Comparison of ENCODE assay signal across 15 cellular contexts in genomic region chr4:157127571-157127970, GRCh38. TPM values are rescaled to one million over a fixed set of nuclear protein-coding genes. Genes with fewer than 3 reads are reported as not detected.
A peak's percentile ranks its signal among the peaks of the same experiment; 100 is the strongest.
DNase-seq lines count a peak whose midpoint lies in the region; ATAC-seq, FAIRE-seq and TF ChIP-seq lines count a peak whose summit lies in the region.
"Had no signal": no experiment of that assay in that cellular context is flagged by ENCODE, and none has a peak within 500 bp of the region (broad histone marks: within the 10 kb centered on the region; RNA-seq: fewer than 3 reads in every experiment).

No MANE protein-coding gene starts in this region.

- H3K56ac ChIP-seq in H9 (ENCODE audit: insufficient read length, low read depth, low read length) (no peak overlapping the region), H1 (replicated peaks; ENCODE audit: insufficient read length, low read depth, low read length) (no peak overlapping the region)

- no peaks in the 10 kb centered on the region for H3K9me1 ChIP-seq in keratinocyte (ENCODE audit: control insufficient read depth, extremely low read depth, insufficient read depth, low read length)

- peak; percentile 44 for DNase-seq in H9
- DNase-seq in H1 (ENCODE audit: low read depth in 1 of 2, low spot score in 2 of 2) = no peak
- DNase-seq in keratinocyte (ENCODE audit: low read depth, low spot score) = no peak
- DNase-seq in smooth muscle cell (lab: John Stamatoyannopoulos, UW; ENCODE audit: unreplicated experiment) = no peak
- DNase-seq in progenitor cell of endocrine pancreas (ENCODE audit: low spot score, unreplicated experiment) = no peak
- DNase-seq: CD4-positive, alpha-beta memory T cell; DMS153; DMS79; GDM1; HCEC 1CT had no signal

- H3K4me3 ChIP-seq in H1 (ENCODE audit: extremely low read depth in 1 of 4, insufficient read depth in 2 of 4, low read depth in 3 of 4, low read length in 4 of 4) (no peak overlapping the region), keratinocyte (ENCODE audit: control insufficient read depth in 2 of 3, extremely low read depth in 1 of 3, insufficient read depth in 2 of 3, low read depth in 1 of 3, low read length in 3 of 3) (no peak overlapping the region), smooth muscle cell (no peak overlapping the region)
- H3K4me3 ChIP-seq: BLaER1 had no signal

- FAIRE-seq in H1 (lab: Jason Lieb, UNC) = peak; percentile 78
- peak; percentile 26 for FAIRE-seq in keratinocyte (lab: Jason Lieb, UNC)

- TF ChIP-seq CTCF in H9 (conservative IDR thresholded peaks at IDR 0.05) = no peak
- no peak for TF ChIP-seq CTCF in H1 (IDR thresholded peaks at IDR 0.05; ENCODE audit: control extremely low read depth in 1 of 3, insufficient read depth in 1 of 3, low read depth in 1 of 3, low read length in 3 of 3)
- no peak for TF ChIP-seq CTCF in keratinocyte (optimal IDR thresholded peaks at IDR 0.05 in 1 of 3, IDR thresholded peaks at IDR 0.05 in 1 of 3, conservative IDR thresholded peaks at IDR 0.05 in 1 of 3; ENCODE audit: extremely low read depth in 1 of 3, insufficient read depth in 2 of 3, low read length in 3 of 3)
- no peak for TF ChIP-seq CTCF in smooth muscle cell (IDR thresholded peaks at IDR 0.05; ENCODE audit: borderline replicate concordance, insufficient read depth, poor library complexity, severe bottlenecking)
- TF ChIP-seq CTCF in progenitor cell of endocrine pancreas (IDR thresholded peaks at IDR 0.05; ENCODE audit: unreplicated experiment) = no peak

- H3K27ac Mint-ChIP-seq in H9 (no peak overlapping the region), progenitor cell of endocrine pancreas (no peak overlapping the region)
- H3K27ac Mint-ChIP-seq: CD14-positive monocyte; CD4-positive, alpha-beta memory T cell had no signal

- H3K27ac ChIP-seq in H9 (ENCODE audit: insufficient read length, low read depth, low read length) = no peak overlapping the region
- no peak overlapping the region for H3K27ac ChIP-seq in H1 (ENCODE audit: low read depth, low read length)
- no peak overlapping the region for H3K27ac ChIP-seq in keratinocyte (ENCODE audit: control insufficient read depth, insufficient read depth, low read length)
- H3K27ac ChIP-seq in smooth muscle cell (ENCODE audit: low read depth) = no peak overlapping the region
- H3K27ac ChIP-seq: BLaER1, KMS-11 had no signal

- no CpG with 5 or more reads among the region's 2 CpGs for WGBS in H9 (ENCODE audit: extremely low coverage, insufficient read length, low lambda C conversion rate)
- WGBS in H1 (ENCODE audit: extremely low coverage in 1 of 2, insufficient coverage in 1 of 2, insufficient read length in 1 of 2, insufficient replicate concordance in 2 of 2, low coverage in 1 of 2, low lambda C conversion rate in 2 of 2, missing lambda C conversion rate in 1 of 2), 2 experiments = 92% methylated on average over 2 of the region's 2 CpGs; no CpG with 5 or more reads in 1 of the 2 experiments
- WGBS in smooth muscle cell (ENCODE audit: low lambda C conversion rate) = 78% methylated on average over 2 of the region's 2 CpGs

- no peaks in the 10 kb centered on the region for H3K23me2 ChIP-seq in H9 (ENCODE audit: insufficient read length, low read depth, low read length, poor library complexity, severe bottlenecking)
- no peaks in the 10 kb centered on the region for H3K23me2 ChIP-seq in H1 (ENCODE audit: low read depth, low read length)

- H3T11ph ChIP-seq in H9 (ENCODE audit: low read length) = no peak overlapping the region

- TF ChIP-seq POLR2A in H1 (IDR thresholded peaks at IDR 0.05; ENCODE audit: control extremely low read depth in 1 of 2, low read depth in 2 of 2, low read length in 2 of 2) = no peak

- H3K9me3 Mint-ChIP-seq in H9 (no peaks in the 10 kb centered on the region), progenitor cell of endocrine pancreas (ENCODE audit: low read depth) (no peaks in the 10 kb centered on the region)
- H3K9me3 Mint-ChIP-seq: CD14-positive monocyte had no signal

- no peak overlapping the region for H2BK120ac ChIP-seq in H9 (ENCODE audit: low read depth, low read length, poor library complexity, severe bottlenecking)
- no peak overlapping the region for H2BK120ac ChIP-seq in H1 (replicated peaks; ENCODE audit: low read depth, low read length)

- no peak for TF ChIP-seq RAD21 in H1 (IDR thresholded peaks at IDR 0.05 in 1 of 2, conservative IDR thresholded peaks at IDR 0.05 in 1 of 2; ENCODE audit: low read depth in 2 of 2, low read length in 2 of 2)

- dilution Hi-C loops in keratinocyte (cut with MboI; ENCODE audit: extremely low pct_ligation_motif_present, low sequenced_read_pairs) = no loop called here

- H2AK5ac ChIP-seq in H9 (ENCODE audit: insufficient read length, low read length) = no peak overlapping the region
- no peak overlapping the region for H2AK5ac ChIP-seq in H1 (ENCODE audit: low read depth, low read length)

- H3K14ac ChIP-seq in H9 (ENCODE audit: insufficient read depth, low read length) = no peak overlapping the region
- no peak overlapping the region for H3K14ac ChIP-seq in H1 (ENCODE audit: insufficient read length)

- CTCF ChIA-PET in H1 (lab: Charles Lee; ENCODE audit: partially characterized antibody) = interaction anchor here (1.1 kb wide), 1 partner anchor 82 kb away, joined by 5 read pairs; no protein-coding TSS in a partner anchor

- no peaks in the 10 kb centered on the region for H3F3A ChIP-seq in smooth muscle cell (ENCODE audit: low read depth)

- no peak for TF ChIP-seq EP300 in H1 (IDR thresholded peaks at IDR 0.05; ENCODE audit: borderline replicate concordance in 1 of 2, low read depth in 2 of 2, low read length in 2 of 2)

- no peaks in the 10 kb centered on the region for H3K36me3 ChIP-seq in H1 (ENCODE audit: control insufficient read depth in 2 of 4, insufficient read depth in 4 of 4, low read length in 3 of 4)
- no peaks in the 10 kb centered on the region for H3K36me3 ChIP-seq in keratinocyte (ENCODE audit: control insufficient read depth in 2 of 2, extremely low read depth in 1 of 2, insufficient read depth in 2 of 2, low read length in 2 of 2)
- H3K36me3 ChIP-seq in smooth muscle cell (ENCODE audit: low read depth) = no peaks in the 10 kb centered on the region
- H3K36me3 ChIP-seq: BLaER1 had no signal

- H3K9ac ChIP-seq in H9 (ENCODE audit: extremely low read depth, insufficient read length, low read length) (no peak overlapping the region), H1 (replicated peaks in 1 of 4; ENCODE audit: extremely low read depth in 1 of 4, low read depth in 3 of 4, low read length in 3 of 4) (no peak overlapping the region), keratinocyte (ENCODE audit: control insufficient read depth, extremely low read depth, insufficient read depth, low read length) (no peak overlapping the region), smooth muscle cell (ENCODE audit: low read depth) (no peak overlapping the region)
- H3K9ac ChIP-seq: BLaER1, KMS-11 had no signal

- H4K91ac ChIP-seq in H9 (ENCODE audit: insufficient read length, low read depth, low read length) = no peak overlapping the region
- no peak overlapping the region for H4K91ac ChIP-seq in H1 (replicated peaks; ENCODE audit: insufficient read length, low read length)

- H4K5ac ChIP-seq in H9 (ENCODE audit: insufficient read length, low read depth, low read length) (no peak overlapping the region), H1 (ENCODE audit: insufficient read length, low read depth, low read length) (no peak overlapping the region)

- ATAC-seq in HG02610 (IDR thresholded peaks at IDR 0.05; ENCODE audit: unreplicated experiment) (no peak), GM21515 (IDR thresholded peaks at IDR 0.05; ENCODE audit: unreplicated experiment) (no peak)

- H3K4me1 ChIP-seq in H9 (ENCODE audit: insufficient read depth, low read length) (no peaks in the 10 kb centered on the region), H1 (replicated peaks in 1 of 4; ENCODE audit: control insufficient read depth in 3 of 4, insufficient read depth in 4 of 4, low read length in 3 of 4) (no peaks in the 10 kb centered on the region), keratinocyte (ENCODE audit: control insufficient read depth, extremely low read depth, insufficient read depth, low read length) (no peaks in the 10 kb centered on the region), smooth muscle cell (ENCODE audit: low read depth) (no peaks in the 10 kb centered on the region)
- H3K4me1 ChIP-seq: BLaER1 had no signal

- H2BK20ac ChIP-seq in H9 (ENCODE audit: low read depth, low read length, poor library complexity, severe bottlenecking) (no peak overlapping the region), H1 (ENCODE audit: low read length) (no peak overlapping the region)

- H3K9me3 ChIP-seq in H9 (ENCODE audit: control insufficient read depth, low read depth, low read length) (no peaks in the 10 kb centered on the region), H1 (ENCODE audit: insufficient read depth in 2 of 2, low read depth in 1 of 2, low read length in 1 of 2) (no peaks in the 10 kb centered on the region), keratinocyte (ENCODE audit: control insufficient read depth, low read depth, low read length) (no peaks in the 10 kb centered on the region), smooth muscle cell (replicated peaks; ENCODE audit: low read depth) (no peaks in the 10 kb centered on the region)
- H3K9me3 ChIP-seq: BLaER1 had no signal

- no peak overlapping the region for H2BK12ac ChIP-seq in H9 (ENCODE audit: insufficient read length, low read depth, low read length)
- H2BK12ac ChIP-seq in H1 (ENCODE audit: low read depth, low read length) = no peak overlapping the region

- H3K27me3 ChIP-seq in H9 (ENCODE audit: insufficient read depth, low read length) (no peaks in the 10 kb centered on the region), H1 (replicated peaks in 1 of 4; ENCODE audit: control insufficient read depth in 3 of 4, extremely low read depth in 1 of 4, insufficient read depth in 3 of 4, low read length in 3 of 4) (no peaks in the 10 kb centered on the region), keratinocyte (ENCODE audit: control insufficient read depth, extremely low read depth, insufficient read depth, low read length) (no peaks in the 10 kb centered on the region), smooth muscle cell (ENCODE audit: low read depth) (no peaks in the 10 kb centered on the region)
- H3K27me3 ChIP-seq: BLaER1 had no signal

- no peaks in the 10 kb centered on the region for H4K20me1 ChIP-seq in H9 (ENCODE audit: control insufficient read depth, insufficient read depth, insufficient read length)
- no peaks in the 10 kb centered on the region for H4K20me1 ChIP-seq in H1 (replicated peaks in 1 of 2; ENCODE audit: control insufficient read depth in 1 of 2, insufficient read depth in 2 of 2, low read length in 2 of 2)
- no peaks in the 10 kb centered on the region for H4K20me1 ChIP-seq in keratinocyte (ENCODE audit: control insufficient read depth, extremely low read depth, insufficient read depth, low read length)
- H4K20me1 ChIP-seq in smooth muscle cell (ENCODE audit: low read depth) = no peaks in the 10 kb centered on the region
- H4K20me1 ChIP-seq: BLaER1 had no signal

- H4K8ac ChIP-seq in H9 (replicated peaks; ENCODE audit: insufficient read length, low read depth, low read length) = no peak overlapping the region
- no peak overlapping the region for H4K8ac ChIP-seq in H1 (ENCODE audit: extremely low read depth, insufficient read depth, low read length)

- H3K4me2 ChIP-seq in H9 (ENCODE audit: insufficient read depth, insufficient read length, low read length) (no peak overlapping the region), H1 (ENCODE audit: insufficient read depth in 1 of 2, low read depth in 2 of 2, low read length in 2 of 2) (no peak overlapping the region), keratinocyte (ENCODE audit: control insufficient read depth, extremely low read depth, insufficient read depth, low read depth, low read length) (no peak overlapping the region), smooth muscle cell (no peak overlapping the region)
- H3K4me2 ChIP-seq: BLaER1, KMS-11 had no signal

- H3K79me1 ChIP-seq in H9 (ENCODE audit: insufficient read depth, low read depth, low read length, poor library complexity, severe bottlenecking) = no peaks in the 10 kb centered on the region
- no peaks in the 10 kb centered on the region for H3K79me1 ChIP-seq in H1 (ENCODE audit: low read depth, low read length)

- H2AFZ ChIP-seq in H9 (ENCODE audit: low read length) (no peak overlapping the region), H1 (ENCODE audit: low read length) (no peak overlapping the region), keratinocyte (ENCODE audit: control insufficient read depth, low read length) (peak overlapping the region; percentile 52), smooth muscle cell (ENCODE audit: low read depth) (peak overlapping the region; percentile 4)

- H3K36me3 Mint-ChIP-seq in H9 (ENCODE audit: insufficient read depth in 1 of 3, low read depth in 3 of 3) (no peaks in the 10 kb centered on the region; a peak in 1 of 7 replicates), progenitor cell of endocrine pancreas (ENCODE audit: insufficient read depth) (peaks cover 2% of the 10 kb centered on the region)
- H3K36me3 Mint-ChIP-seq: CD14-positive monocyte; CD4-positive, alpha-beta memory T cell had no signal

- H3K79me2 ChIP-seq in H9 (ENCODE audit: insufficient read depth, low read length) = no peaks in the 10 kb centered on the region
- no peaks in the 10 kb centered on the region for H3K79me2 ChIP-seq in H1 (ENCODE audit: control insufficient read depth in 1 of 2, insufficient read depth in 2 of 2, low read length in 2 of 2)
- no peaks in the 10 kb centered on the region for H3K79me2 ChIP-seq in keratinocyte (ENCODE audit: control insufficient read depth, insufficient read depth, low read length)
- H3K79me2 ChIP-seq in smooth muscle cell (ENCODE audit: low read depth) = no peaks in the 10 kb centered on the region

- POLR2A ChIA-PET in H1 (lab: Charles Lee; ENCODE audit: partially characterized antibody) = no interaction called here

- H3K4me3 Mint-ChIP-seq in H9 (no peak overlapping the region), progenitor cell of endocrine pancreas (ENCODE audit: low read depth) (no peak overlapping the region)
- H3K4me3 Mint-ChIP-seq: CD14-positive monocyte; CD4-positive, alpha-beta memory T cell had no signal

- no peak overlapping the region for H3K23ac ChIP-seq in H9 (ENCODE audit: insufficient read length, low read depth, low read length)
- no peak overlapping the region for H3K23ac ChIP-seq in H1 (ENCODE audit: insufficient read length)

- H3K27me3 Mint-ChIP-seq in H9 (ENCODE audit: low read depth) (no peaks in the 10 kb centered on the region), progenitor cell of endocrine pancreas (no peaks in the 10 kb centered on the region)
- H3K27me3 Mint-ChIP-seq: CD4-positive, alpha-beta memory T cell had no signal

- H3K4ac ChIP-seq in H9 (ENCODE audit: low read depth, low read length) = no peak overlapping the region
- H3K4ac ChIP-seq in H1 (replicated peaks; ENCODE audit: insufficient read length, low read depth, low read length) = no peak overlapping the region

- H3K4me1 Mint-ChIP-seq in H9 (peaks cover 4 to 13% of the 10 kb centered on the region in 2 experiments), progenitor cell of endocrine pancreas (ENCODE audit: low read depth) (peaks cover 5% of the 10 kb centered on the region)
- H3K4me1 Mint-ChIP-seq: CD14-positive monocyte; CD4-positive, alpha-beta memory T cell had no signal

- H2BK15ac ChIP-seq in H9 (ENCODE audit: low read depth, low read length) = no peak overlapping the region
- no peak overlapping the region for H2BK15ac ChIP-seq in H1 (ENCODE audit: low read length)

- H3K18ac ChIP-seq in H9 (ENCODE audit: insufficient read length, low read depth, low read length) (no peak overlapping the region), H1 (ENCODE audit: extremely low read depth, low read length) (no peak overlapping the region)

- H2BK5ac ChIP-seq in H9 (ENCODE audit: insufficient read length, low read length) (no peak overlapping the region), H1 (ENCODE audit: low read depth, low read length) (no peak overlapping the region)

RNA-seq across cellular contexts. Expression of gene GLRB, which starts 51.6 kb away (rescaled TPM):
- 0.50 and 0.70 TPM in 2 replicates for total RNA-seq in H9 (2021)
- 0.54 and 1.1 TPM in 2 replicates for total RNA-seq in H1 (2021; fragmentation: NEBNext Ultra II Directional; extraction: Animal tissue kit (Norgen Biotek cat#: 25700))
- polyA plus RNA-seq in H1 (2011; rRNA removed) = 0.33 and 0.36 TPM in 2 replicates
- polyA plus RNA-seq in H1 (2011; cell fraction: cytosol; rRNA removed) = 0.67 TPM
- polyA plus RNA-seq in H1 (2011; cell fraction: nucleus; rRNA removed) = 0.16 TPM
- polyA plus RNA-seq in H1 (2012, experiment 1 of 2) = 0.56 to 1.2 TPM (median 0.73 TPM) in 4 replicates
- polyA plus RNA-seq in H1 (2012, experiment 2 of 2) = 0.09 TPM
- 0.47 TPM for polyA plus RNA-seq in H1 (2013, experiment 1 of 2)
- polyA plus RNA-seq in H1 (2013, experiment 2 of 2) = 0.44 TPM
- polyA minus RNA-seq in H1 (2011; rRNA and poly(A)+ RNA removed) = 1.0 and 1.2 TPM in 2 replicates
- 1.3 TPM for polyA minus RNA-seq in H1 (2011; cell fraction: cytosol; rRNA and poly(A)+ RNA removed)
- polyA minus RNA-seq in H1 (2011; cell fraction: nucleus; rRNA and poly(A)+ RNA removed) = 1.1 TPM
- polyA plus RNA-seq in keratinocyte = 0.77 to 1.0 TPM (median 0.80 TPM) in 3 replicates
- polyA plus RNA-seq in keratinocyte (2011; ENCODE audit: low read depth) = 1.1 TPM
- polyA plus RNA-seq in keratinocyte (2011; cell fraction: cytosol; rRNA removed) = 0.34 and 0.72 TPM in 2 replicates
- 0.80 and 1.0 TPM in 2 replicates for polyA plus RNA-seq in keratinocyte (2011; cell fraction: nucleus; rRNA removed)
- polyA plus RNA-seq in keratinocyte (2012; ENCODE audit: low replicate concordance) = 0.56 and 0.69 TPM in 2 replicates
- polyA minus RNA-seq in keratinocyte = 0.19 to 0.56 TPM in 2 of 3 replicates, not detected in the other
- polyA minus RNA-seq in keratinocyte (2011; cell fraction: cytosol; rRNA and poly(A)+ RNA removed) = not detected
- polyA minus RNA-seq in keratinocyte (2011; cell fraction: nucleus; rRNA and poly(A)+ RNA removed) = 1.1 and 1.2 TPM in 2 replicates
- 4.8 and 14.2 TPM in 2 replicates for total RNA-seq in smooth muscle cell
- 4.0 and 4.8 TPM in 2 replicates for polyA plus RNA-seq in smooth muscle cell
- 9.3 and 11.9 TPM in 2 replicates for total RNA-seq in progenitor cell of endocrine pancreas
- total RNA-seq: CD4-positive, alpha-beta memory T cell had no signal
- polyA plus RNA-seq: CD14-positive monocyte; CD4-positive, alpha-beta memory T cell had no signal

Comparison
In these comparisons a context has a peak if more than half of its experiments do, and no peak if none do; other contexts are left out.
1. H2AFZ ChIP-seq: peak in keratinocyte (single experiment) and smooth muscle cell (single experiment); none in H9 (single experiment) and H1 (single experiment).